Comparison of ENCODE assay signal across 17 cellular contexts in the genomic region with DNA sequence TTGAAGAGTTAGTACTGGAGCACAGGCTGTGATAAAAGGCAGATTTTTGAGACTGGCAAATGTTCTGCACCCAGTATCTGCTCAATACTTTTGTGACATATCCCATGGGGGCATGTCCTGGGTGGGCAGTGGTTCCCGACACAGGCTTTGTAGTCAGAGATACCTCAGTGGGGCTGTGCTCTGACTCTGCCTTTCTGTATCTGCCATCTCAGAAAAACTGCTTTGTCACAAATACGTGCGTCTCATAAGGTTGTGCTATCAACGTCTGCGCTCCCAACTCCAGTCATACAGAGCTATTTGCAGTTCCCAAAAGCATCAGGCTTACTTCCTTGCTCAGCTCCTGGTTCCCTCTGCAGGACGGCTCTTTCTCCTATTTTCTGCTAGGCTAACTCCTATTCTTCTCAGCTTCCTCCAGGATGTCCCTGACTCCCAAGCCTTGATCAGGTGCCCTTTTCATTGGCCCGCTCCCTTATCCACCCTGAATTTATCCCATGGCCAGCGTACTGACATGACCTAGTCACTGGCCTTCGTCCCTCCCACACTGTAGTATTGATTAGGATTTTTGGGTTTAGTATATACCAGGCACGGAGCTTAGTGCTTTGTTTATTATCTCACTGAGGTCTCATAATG. TPM values are rescaled to one million over a fixed set of nuclear protein-coding genes. Genes with fewer than 3 reads are reported as not detected.
DNase-seq lines count a peak whose midpoint lies in the region; ATAC-seq, FAIRE-seq and TF ChIP-seq lines count a peak whose summit lies in the region.
"Had no signal": no experiment of that assay in that cellular context is flagged by ENCODE, and none has a peak within 500 bp of the region (broad histone marks: within the 10 kb centered on the region; RNA-seq: fewer than 3 reads in every experiment).

No MANE protein-coding gene starts in this region.

- intact Hi-C loops in heart left ventricle (cut with DNase I) = loop anchor here in 1 of 10 donors (5.0 kb wide), 1 partner anchor 190 kb away; no protein-coding TSS in a partner anchor
- intact Hi-C loops in right cardiac atrium (cut with DNase I) = no loop called here
- intact Hi-C loops in Caco-2 (cut with micrococcal nuclease; ENCODE audit: unreplicated experiment) = no loop called here

- CTCF ChIA-PET in Caco-2 (lab: Charles Lee) = interaction anchor here (0.9 to 1.0 kb wide), 3 partner anchors 128 to 319 kb away, joined by 3 to 6 read pairs (median 3); no protein-coding TSS in a partner anchor

- H3K27ac ChIP-seq in H9 (ENCODE audit: insufficient read length, low read depth, low read length) (no peak overlapping the region), astrocyte (ENCODE audit: low read depth, low read length) (no peak overlapping the region), heart left ventricle (peak overlapping the region; percentile 35 to 82 (median 72)), right cardiac atrium (ENCODE audit: low read length) (peak overlapping the region; percentile 70)
- H3K27ac ChIP-seq: A549, C4-2B had no signal

- no peak overlapping the region for H2BK20ac ChIP-seq in H9 (ENCODE audit: low read depth, low read length, poor library complexity, severe bottlenecking)

- H3K27ac Mint-ChIP-seq in H9 (peak overlapping the region in 2 of 3 experiments; percentile 0 to 10; a peak in 3 of 7 replicates), astrocyte (ENCODE audit: unreplicated experiment) (peak overlapping the region; percentile 81), Caco-2 (ENCODE audit: unreplicated experiment) (no peak overlapping the region)

- H2BK5ac ChIP-seq in H9 (ENCODE audit: insufficient read length, low read length) = no peak overlapping the region

- H4K20me1 ChIP-seq in H9 (ENCODE audit: control insufficient read depth, insufficient read depth, insufficient read length) (no peaks in the 10 kb centered on the region), astrocyte (ENCODE audit: insufficient read depth, low read length) (no peaks in the 10 kb centered on the region)

- H3K4me1 ChIP-seq in H9 (ENCODE audit: insufficient read depth, low read length) (no peaks in the 10 kb centered on the region), astrocyte (ENCODE audit: insufficient read depth, low read length) (peaks cover 5% of the 10 kb centered on the region), heart left ventricle (peaks cover 0 to 45% (median 10%) of the 10 kb centered on the region in 12 donors), right cardiac atrium (ENCODE audit: control insufficient read depth, insufficient read depth, low read length) (peaks cover 3% of the 10 kb centered on the region), Caco-2 (no peaks in the 10 kb centered on the region)
- H3K4me1 ChIP-seq: A549, BE2C had no signal

- H3K4me3 ChIP-seq in astrocyte (ENCODE audit: insufficient read depth, low read depth, low read length) = no peak overlapping the region
- no peak overlapping the region for H3K4me3 ChIP-seq in heart left ventricle
- no peak overlapping the region for H3K4me3 ChIP-seq in right cardiac atrium (ENCODE audit: low read length)
- no peak overlapping the region for H3K4me3 ChIP-seq in Caco-2 (ENCODE audit: low read depth, low read length)
- H3K4me3 ChIP-seq: A549 had no signal

- H4K91ac ChIP-seq in H9 (ENCODE audit: insufficient read length, low read depth, low read length) = no peak overlapping the region

- H3K36me3 ChIP-seq in astrocyte (ENCODE audit: insufficient read depth, low read length) = peaks cover 2% of the 10 kb centered on the region
- peaks cover 0 to 38% (median 26%) of the 10 kb centered on the region in 9 donors for H3K36me3 ChIP-seq in heart left ventricle
- no peaks in the 10 kb centered on the region for H3K36me3 ChIP-seq in Caco-2 (ENCODE audit: control insufficient read depth, insufficient read depth, low read length)
- H3K36me3 ChIP-seq: BE2C had no signal

- no peaks in the 10 kb centered on the region for H3K9me3 Mint-ChIP-seq in H9
- no peaks in the 10 kb centered on the region for H3K9me3 Mint-ChIP-seq in astrocyte (ENCODE audit: unreplicated experiment)
- H3K9me3 Mint-ChIP-seq in Caco-2 (ENCODE audit: unreplicated experiment) = no peaks in the 10 kb centered on the region
- H3K9me3 Mint-ChIP-seq: CD4-positive, alpha-beta memory T cell had no signal

- no peak for TF ChIP-seq POLR2A in heart left ventricle (IDR thresholded peaks at IDR 0.05)

- H3K4me3 Mint-ChIP-seq in H9 = no peak overlapping the region
- no peak overlapping the region for H3K4me3 Mint-ChIP-seq in astrocyte (ENCODE audit: unreplicated experiment)
- no peak overlapping the region for H3K4me3 Mint-ChIP-seq in Caco-2 (ENCODE audit: unreplicated experiment)
- H3K4me3 Mint-ChIP-seq: CD4-positive, alpha-beta memory T cell had no signal

- H3K36me3 Mint-ChIP-seq in H9 (ENCODE audit: insufficient read depth in 1 of 3, low read depth in 3 of 3) = peaks cover 8 to 18% (median 15%) of the 10 kb centered on the region in 3 experiments; a peak in 6 of 7 replicates
- no peaks in the 10 kb centered on the region for H3K36me3 Mint-ChIP-seq in astrocyte (ENCODE audit: low read depth, unreplicated experiment)
- no peaks in the 10 kb centered on the region for H3K36me3 Mint-ChIP-seq in Caco-2 (ENCODE audit: insufficient read depth, unreplicated experiment)

- H2AFZ ChIP-seq in H9 (ENCODE audit: low read length) (no peak overlapping the region), astrocyte (ENCODE audit: low read depth, low read length) (no peak overlapping the region)

- H3K9ac ChIP-seq in H9 (ENCODE audit: extremely low read depth, insufficient read length, low read length) (no peak overlapping the region), astrocyte (ENCODE audit: low read length) (no peak overlapping the region)

- H2AK5ac ChIP-seq in H9 (ENCODE audit: insufficient read length, low read length) = no peak overlapping the region

- H3K4ac ChIP-seq in H9 (ENCODE audit: low read depth, low read length) = no peak overlapping the region

- H3K27me3 Mint-ChIP-seq in H9 (ENCODE audit: low read depth) (no peaks in the 10 kb centered on the region), astrocyte (ENCODE audit: low read depth, unreplicated experiment) (peaks cover 4% of the 10 kb centered on the region), Caco-2 (ENCODE audit: insufficient read depth, unreplicated experiment) (no peaks in the 10 kb centered on the region)
- H3K27me3 Mint-ChIP-seq: CD4-positive, alpha-beta memory T cell had no signal

- H3K9me3 ChIP-seq in H9 (ENCODE audit: control insufficient read depth, low read depth, low read length) (no peaks in the 10 kb centered on the region), astrocyte (ENCODE audit: insufficient read depth, low read depth, low read length) (no peaks in the 10 kb centered on the region), heart left ventricle (no peaks in the 10 kb centered on the region), right cardiac atrium (ENCODE audit: control insufficient read depth, low read length) (no peaks in the 10 kb centered on the region), Caco-2 (no peaks in the 10 kb centered on the region)
- H3K9me3 ChIP-seq: A549, BE2C had no signal

- H3T11ph ChIP-seq in H9 (ENCODE audit: low read length) = no peak overlapping the region

- no peaks in the 10 kb centered on the region for H3K79me1 ChIP-seq in H9 (ENCODE audit: insufficient read depth, low read depth, low read length, poor library complexity, severe bottlenecking)

- no CpG with 5 or more reads among the region's 10 CpGs for WGBS in H9 (ENCODE audit: extremely low coverage, insufficient read length, low lambda C conversion rate)
- WGBS in heart left ventricle, 4 donors = 43 to 48% (median 45%) methylated on average over 10 of the region's 10 CpGs
- WGBS in right cardiac atrium = 52% methylated on average over 10 of the region's 10 CpGs

- H3K79me2 ChIP-seq in H9 (ENCODE audit: insufficient read depth, low read length) (no peaks in the 10 kb centered on the region), astrocyte (ENCODE audit: insufficient read depth, low read length) (no peaks in the 10 kb centered on the region)

- ATAC-seq in heart left ventricle = peak; percentile 18 to 48 (median 28)
- peak in 1 of 2 donors; percentile 8 for ATAC-seq in right cardiac atrium
- ATAC-seq in GM18867 (IDR thresholded peaks at IDR 0.05; ENCODE audit: unreplicated experiment) = no peak
- ATAC-seq: A549 had no signal

- H2BK15ac ChIP-seq in H9 (ENCODE audit: low read depth, low read length) = no peak overlapping the region

- no peak for FAIRE-seq in astrocyte (lab: Jason Lieb, UNC)
- FAIRE-seq: A549, GM12892, GM19239, H54 had no signal

- H4K5ac ChIP-seq in H9 (ENCODE audit: insufficient read length, low read depth, low read length) = no peak overlapping the region

- no peak overlapping the region for H2BK120ac ChIP-seq in H9 (ENCODE audit: low read depth, low read length, poor library complexity, severe bottlenecking)

- H3K4me2 ChIP-seq in H9 (ENCODE audit: insufficient read depth, insufficient read length, low read length) = no peak overlapping the region
- no peak overlapping the region for H3K4me2 ChIP-seq in astrocyte (ENCODE audit: low read length)
- H3K4me2 ChIP-seq: A549 had no signal

- H3K14ac ChIP-seq in H9 (ENCODE audit: insufficient read depth, low read length) = no peak overlapping the region

- H2BK12ac ChIP-seq in H9 (ENCODE audit: insufficient read length, low read depth, low read length) = no peak overlapping the region

- H3K23me2 ChIP-seq in H9 (ENCODE audit: insufficient read length, low read depth, low read length, poor library complexity, severe bottlenecking) = no peaks in the 10 kb centered on the region

- no peak overlapping the region for H3K56ac ChIP-seq in H9 (ENCODE audit: insufficient read length, low read depth, low read length)

- no peak overlapping the region for H3K23ac ChIP-seq in H9 (ENCODE audit: insufficient read length, low read depth, low read length)

- no peak overlapping the region for H4K8ac ChIP-seq in H9 (replicated peaks; ENCODE audit: insufficient read length, low read depth, low read length)

- BruUV-seq in Caco-2 (replicated peaks; lab: Mats Ljungman, UMichigan) = no TSS peak

- DNase-seq in H9 = no peak
- DNase-seq in astrocyte (ENCODE audit: low read depth) = no peak
- DNase-seq in heart left ventricle = no peak
- DNase-seq in right cardiac atrium = peak in 1 of 3 donors; percentile 33
- no peak for DNase-seq in Caco-2
- no peak for DNase-seq in HuH-7.5 (ENCODE audit: low spot score)
- DNase-seq: BE2C; CD4-positive, alpha-beta memory T cell; COR-L47; DND-41; GDM1 had no signal

- TF ChIP-seq CTCF in H9 (conservative IDR thresholded peaks at IDR 0.05) (no peak), astrocyte (IDR thresholded peaks at IDR 0.05; ENCODE audit: insufficient read depth, low read depth, low read length) (no peak), heart left ventricle (IDR thresholded peaks at IDR 0.05) (no peak), Caco-2 (IDR thresholded peaks at IDR 0.05; ENCODE audit: insufficient read depth in 1 of 2, low read depth in 1 of 2, low read length in 1 of 2, severe bottlenecking in 1 of 2, unreplicated experiment in 1 of 2) (no peak)

- H3K4me1 Mint-ChIP-seq in H9 = peaks cover 2 to 8% of the 10 kb centered on the region in 2 experiments; a peak in 3 of 4 replicates
- H3K4me1 Mint-ChIP-seq in astrocyte (ENCODE audit: low read depth, unreplicated experiment) = no peaks in the 10 kb centered on the region
- H3K4me1 Mint-ChIP-seq in Caco-2 (ENCODE audit: low read depth, unreplicated experiment) = no peaks in the 10 kb centered on the region

- POLR2A ChIA-PET in Caco-2 (lab: Charles Lee) = no interaction called here

- no peaks in the 10 kb centered on the region for H3K27me3 ChIP-seq in H9 (ENCODE audit: insufficient read depth, low read length)
- no peaks in the 10 kb centered on the region for H3K27me3 ChIP-seq in astrocyte (ENCODE audit: insufficient read depth, low read length)
- H3K27me3 ChIP-seq in heart left ventricle = no peaks in the 10 kb centered on the region
- no peaks in the 10 kb centered on the region for H3K27me3 ChIP-seq in right cardiac atrium (ENCODE audit: control insufficient read depth, insufficient read depth)
- H3K27me3 ChIP-seq in Caco-2 (replicated peaks; ENCODE audit: control insufficient read depth, insufficient read depth, low read length) = no peaks in the 10 kb centered on the region
- H3K27me3 ChIP-seq: BE2C had no signal

- no peak overlapping the region for H3K18ac ChIP-seq in H9 (ENCODE audit: insufficient read length, low read depth, low read length)

RNA-seq across cellular contexts. Expression of a gene that starts 12.1 kb away (rescaled TPM):
- total RNA-seq in H9 (2021) (4.2 and 4.4 TPM in 2 replicates), astrocyte (11.0 and 13.3 TPM in 2 replicates), heart left ventricle (10 to 100 TPM; 13.8 to 26.0 (median 16.6) TPM), right cardiac atrium (10 to 100 TPM; 19.3 to 24.8 (median 21.4) TPM), Caco-2 (2022) (11.0 and 11.9 TPM in 2 replicates)
- polyA plus RNA-seq in heart left ventricle (10 to 100 TPM in 1 of 2 donors, 1 to 10 TPM in 1; 6.5 to 13.1 TPM), right cardiac atrium (10.6 TPM)

RNA-seq across cellular contexts. Expression of a gene that starts 25.6 kb away (rescaled TPM):
- 18.2 and 19.7 TPM in 2 replicates for total RNA-seq in H9 (2021)
- total RNA-seq in astrocyte = 22.4 and 23.3 TPM in 2 replicates
- total RNA-seq in heart left ventricle = 100 to 1,000 TPM; 247 to 442 (median 333) TPM
- 100 to 1,000 TPM; 146 to 198 TPM for polyA plus RNA-seq in heart left ventricle
- 100 to 1,000 TPM; 235 to 420 (median 330) TPM for total RNA-seq in right cardiac atrium
- polyA plus RNA-seq in right cardiac atrium = 187 TPM
- total RNA-seq in Caco-2 (2022) = 10.8 and 12.5 TPM in 2 replicates

RNA-seq across cellular contexts. Expression of a gene that starts 37.4 kb away (rescaled TPM):
- total RNA-seq in H9 (2021) (414 and 427 TPM in 2 replicates), astrocyte (156 and 169 TPM in 2 replicates), heart left ventricle (100 to 1,000 TPM in 8 of 9 donors, 10 to 100 TPM in 1; 83.8 to 240 (median 198) TPM), right cardiac atrium (100 to 1,000 TPM; 224 to 277 (median 251) TPM), Caco-2 (2022) (205 and 215 TPM in 2 replicates)
- polyA plus RNA-seq in heart left ventricle (10 to 100 TPM; 73.4 to 75.3 TPM), right cardiac atrium (89.9 TPM)

Comparison
In these comparisons a context has a peak if more than half of its experiments do, and no peak if none do; other contexts are left out.
1. H3K27ac ChIP-seq: peak in heart left ventricle (12 of 12) and right cardiac atrium (single experiment); none in H9 (single experiment) and astrocyte (single experiment).